Comparison of ENCODE assay signal across 6 cellular contexts in the genomic region with DNA sequence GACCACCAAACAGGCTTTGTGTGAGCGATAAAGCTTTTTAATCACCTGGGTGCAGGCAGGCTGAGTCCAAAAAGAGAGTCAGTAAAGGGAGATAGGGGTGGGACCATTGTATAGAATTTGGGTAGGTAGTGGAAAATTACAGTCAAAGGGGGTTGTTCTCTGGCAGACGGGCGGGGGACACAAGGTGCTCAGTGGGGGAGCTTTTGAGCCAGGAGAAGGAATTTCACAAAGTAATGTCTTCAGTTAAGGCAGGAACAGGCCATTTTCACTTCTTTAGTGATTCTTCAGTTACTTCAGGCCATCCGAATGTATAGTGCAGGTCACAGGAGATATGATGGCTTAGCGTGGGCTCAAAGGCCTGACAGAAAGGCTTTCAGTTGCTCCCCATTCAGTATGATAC. TPM values are rescaled to one million over a fixed set of nuclear protein-coding genes. Genes with fewer than 3 reads are reported as not detected.
"Had no signal": no experiment of that assay in that cellular context is flagged by ENCODE, and none has a peak within 500 bp of the region (broad histone marks: within the 10 kb centered on the region; RNA-seq: fewer than 3 reads in every experiment).

No MANE protein-coding gene starts in this region.

RNA-seq across cellular contexts. Expression of a gene that starts 8.0 kb away (rescaled TPM):
- total RNA-seq: GM23248, H4, H7, HepG2, HT-29 had no signal
- polyA plus RNA-seq: GM23248, HepG2, IgD-negative memory B cell had no signal

RNA-seq across cellular contexts. Expression of a gene that starts 26.3 kb away (rescaled TPM):
- total RNA-seq: GM23248, H4, H7, HepG2, HT-29 had no signal
- polyA plus RNA-seq: GM23248, HepG2, IgD-negative memory B cell had no signal
